ENCODE assay signal across 12 cellular contexts in the genomic region with DNA sequence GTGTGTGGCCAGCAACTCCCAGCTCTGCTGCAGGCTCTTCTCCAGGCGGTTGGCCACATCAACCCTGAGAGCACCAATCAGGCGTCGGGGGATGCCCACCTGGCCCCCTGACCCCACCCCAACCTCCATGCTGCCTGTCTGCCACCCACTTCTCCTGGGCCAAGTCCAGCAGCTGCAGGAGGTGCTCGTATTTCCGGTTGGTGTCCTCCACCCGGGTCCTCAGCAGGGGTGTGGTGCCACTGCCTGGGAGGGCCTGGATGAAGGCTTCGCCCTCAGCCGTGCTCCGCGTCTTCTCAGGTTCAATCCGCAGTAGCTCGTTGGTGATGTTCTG.
"Had no signal": no experiment of that assay in that cellular context is flagged by ENCODE, and none has a peak within 500 bp of the region (broad histone marks: within the 10 kb centered on the region; RNA-seq: fewer than 3 reads in every experiment).

No MANE protein-coding gene starts in this region.

- H3K27ac ChIP-seq: cardiac muscle cell, neutrophil, testis, WERI-Rb-1 had no signal

- H3K4me3 Mint-ChIP-seq: activated naive CD4-positive, alpha-beta T cell treated with anti-CD3 and anti-CD28 coated beads for 36 hours; naive B cell; stimulated activated naive CD8-positive, alpha-beta T cell treated with anti-CD3 and anti-CD28 coated beads, Interleukin-15, amount 100 ng/mL, for 72 hours had no signal

- H3K4me1 Mint-ChIP-seq: naive B cell; stimulated activated naive CD8-positive, alpha-beta T cell treated with anti-CD3 and anti-CD28 coated beads, Interleukin-15, amount 100 ng/mL, for 72 hours had no signal

- H3K4me3 ChIP-seq: cardiac muscle cell, testis had no signal

- H3K27me3 Mint-ChIP-seq: stimulated activated naive CD8-positive, alpha-beta T cell treated with anti-CD3 and anti-CD28 coated beads, Interleukin-15, amount 100 ng/mL, for 72 hours had no signal

- H3K9me3 Mint-ChIP-seq: activated naive CD4-positive, alpha-beta T cell treated with anti-CD3 and anti-CD28 coated beads for 36 hours; naive B cell; stimulated activated naive CD8-positive, alpha-beta T cell treated with anti-CD3 and anti-CD28 coated beads, Interleukin-15, amount 100 ng/mL, for 72 hours had no signal

- H3K36me3 Mint-ChIP-seq: naive B cell had no signal

- H3K27me3 ChIP-seq: cardiac muscle cell, neutrophil, testis had no signal

- H3K4me1 ChIP-seq: testis had no signal

- H3K9me3 ChIP-seq: neutrophil, testis had no signal

- DNase-seq: activated CD4-positive, alpha-beta T cell treated with anti-CD3 and anti-CD28 coated beads for 4 hours; activated naive CD4-positive, alpha-beta T cell treated with anti-CD3 and anti-CD28 coated beads for 36 hours; foreskin melanocyte; hypothalamus; naive B cell; stimulated activated CD4-positive, alpha-beta T cell treated with anti-CD3 and anti-CD28 coated beads, Interleukin-15, amount 100 ng/mL, for 24 hours; stimulated activated CD4-positive, alpha-beta T cell treated with anti-CD3 and anti-CD28 coated beads, Interleukin-4, amount 100 ng/mL, for 24 hours; stimulated activated naive CD8-positive, alpha-beta T cell treated with anti-CD3 and anti-CD28 coated beads, Interleukin-15, amount 100 ng/mL, for 72 hours had no signal

- H3K27ac Mint-ChIP-seq: activated naive CD4-positive, alpha-beta T cell treated with anti-CD3 and anti-CD28 coated beads for 36 hours had no signal
